1 cellular context compared by ENCODE assay signal in the genomic region with DNA sequence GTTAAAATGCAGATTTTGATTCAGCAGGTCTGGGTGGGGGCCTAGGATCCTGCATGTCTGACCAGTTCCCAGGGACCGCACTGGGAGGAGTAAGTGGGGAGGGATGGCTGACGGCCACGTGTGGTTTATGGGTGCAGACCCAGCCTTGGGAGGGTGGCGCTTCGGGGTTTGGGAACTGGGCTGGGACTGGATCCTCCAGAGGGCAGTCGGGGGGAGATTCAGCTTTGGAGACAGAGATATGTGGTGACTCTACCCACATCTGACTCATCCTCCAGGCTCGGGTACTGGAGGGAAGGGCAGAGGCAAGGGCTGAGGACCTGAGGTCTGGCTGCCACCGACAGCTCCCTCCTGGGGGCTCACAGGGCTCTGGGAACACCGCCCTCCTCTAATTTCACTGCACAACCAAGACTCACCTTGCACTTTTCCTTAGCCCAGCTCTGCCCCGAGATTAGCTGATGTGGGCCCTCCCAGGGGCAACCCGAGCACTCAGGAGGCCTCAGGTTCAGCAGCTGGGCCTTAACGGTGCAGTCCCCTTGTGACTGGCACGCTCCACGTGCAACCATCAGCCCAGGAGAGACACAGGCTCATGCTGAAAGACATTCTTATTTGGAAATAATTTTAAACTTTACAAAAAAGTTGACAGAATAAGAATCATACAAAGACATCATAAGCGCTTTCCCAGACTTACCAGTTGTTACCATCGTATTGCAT.
TF ChIP-seq lines count a peak whose summit lies in the region.

No MANE protein-coding gene starts in this region.

TF ChIP-seq in H1, 55 proteins besides CTCF, POLR2A, EP300 and RAD21 (continued from another document):
- no peak for TF ChIP-seq JUND (IDR thresholded peaks at IDR 0.05; ENCODE audit: low read length)
- no peak for TF ChIP-seq HDAC2 (IDR thresholded peaks at IDR 0.05; ENCODE audit: borderline replicate concordance in 1 of 2, low read depth in 2 of 2, low read length in 2 of 2)
- no peak for TF ChIP-seq SRF (IDR thresholded peaks at IDR 0.05; ENCODE audit: low read depth, low read length)
- TF ChIP-seq GTF2F1 (IDR thresholded peaks at IDR 0.05; ENCODE audit: borderline replicate concordance, low read depth, low read length): no peak
- TF ChIP-seq MAFK (IDR thresholded peaks at IDR 0.05; ENCODE audit: low read depth, low read length): no peak
- TF ChIP-seq TAF1 (IDR thresholded peaks at IDR 0.05; ENCODE audit: low read depth, low read length): no peak
- no peak for TF ChIP-seq KDM5A (IDR thresholded peaks at IDR 0.05; ENCODE audit: low read length)
- TF ChIP-seq YY1 (IDR thresholded peaks at IDR 0.05; ENCODE audit: low read depth, low read length): no peak
